In the genomic region with DNA sequence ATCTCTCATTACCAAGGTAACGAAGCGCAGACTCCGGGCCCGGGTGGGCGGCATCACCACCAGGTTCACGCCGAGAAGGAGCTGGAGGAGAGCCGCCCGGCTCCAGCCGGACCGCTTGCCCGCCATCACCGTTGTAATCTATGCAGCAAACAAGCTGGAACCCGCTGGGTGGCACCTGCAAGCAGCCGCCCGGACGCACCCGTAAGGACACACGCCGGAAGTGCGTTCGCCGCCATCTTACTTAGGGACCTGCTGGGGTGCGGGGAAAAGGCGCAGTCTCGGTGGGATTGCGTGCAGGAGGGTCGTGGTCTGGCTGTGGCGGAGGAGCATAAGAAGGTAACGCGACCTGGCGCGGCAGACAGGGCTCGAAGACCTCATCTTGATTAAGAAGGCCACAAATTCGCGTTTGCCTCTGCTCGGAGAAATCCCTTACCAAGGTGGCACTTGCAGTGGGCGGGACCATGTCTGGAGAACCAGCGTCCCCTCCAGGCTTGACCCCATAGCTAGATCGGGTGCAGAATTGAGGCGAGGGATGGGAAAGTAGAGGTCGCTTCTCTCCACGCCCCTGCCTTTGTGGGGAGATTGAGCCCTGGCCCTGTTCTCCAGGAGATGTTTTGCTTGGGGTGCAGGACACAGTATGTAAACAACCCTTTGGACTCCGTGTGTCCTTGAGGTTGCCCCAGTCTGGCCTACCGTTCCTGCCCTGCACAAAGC, we compare ENCODE assay signal across 8 cellular contexts. TPM values are rescaled to one million over a fixed set of nuclear protein-coding genes. Genes with fewer than 3 reads are reported as not detected.
DNase-seq lines count a peak whose midpoint lies in the region; FAIRE-seq and TF ChIP-seq lines count a peak whose summit lies in the region.

A gene with protein sequence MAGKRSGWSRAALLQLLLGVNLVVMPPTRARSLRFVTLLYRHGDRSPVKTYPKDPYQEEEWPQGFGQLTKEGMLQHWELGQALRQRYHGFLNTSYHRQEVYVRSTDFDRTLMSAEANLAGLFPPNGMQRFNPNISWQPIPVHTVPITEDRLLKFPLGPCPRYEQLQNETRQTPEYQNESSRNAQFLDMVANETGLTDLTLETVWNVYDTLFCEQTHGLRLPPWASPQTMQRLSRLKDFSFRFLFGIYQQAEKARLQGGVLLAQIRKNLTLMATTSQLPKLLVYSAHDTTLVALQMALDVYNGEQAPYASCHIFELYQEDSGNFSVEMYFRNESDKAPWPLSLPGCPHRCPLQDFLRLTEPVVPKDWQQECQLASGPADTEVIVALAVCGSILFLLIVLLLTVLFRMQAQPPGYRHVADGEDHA (minus strand): TSS at position 151 of the 714 bp plus-strand sequence. CDS start 25 bp downstream, at position 126.

- H3K36me3 Mint-ChIP-seq in Calu3 (ENCODE audit: insufficient read depth, unreplicated experiment), result peaks cover 14% of the 10 kb centered on the region

- H3K27ac Mint-ChIP-seq in Calu3 (ENCODE audit: unreplicated experiment), result peak within 1 kb of the TSS; percentile 98

- H4K20me1 ChIP-seq in endothelial cell of umbilical vein (replicated peaks; ENCODE audit: control insufficient read depth, extremely low read depth, insufficient read depth, low read length), result no peaks in the 10 kb centered on the region

- no peaks in the 10 kb centered on the region for H3K9me3 Mint-ChIP-seq in Calu3 (ENCODE audit: low read depth, unreplicated experiment)

- no peaks in the 10 kb centered on the region for H3K9me1 ChIP-seq in endothelial cell of umbilical vein (replicated peaks; ENCODE audit: control insufficient read depth, extremely low read depth, insufficient read depth, low read length)

- H3K4me2 ChIP-seq in endothelial cell of umbilical vein (ENCODE audit: insufficient read depth, low read length), result peak within 1 kb of the TSS; percentile 89

- peaks cover 3% of the 10 kb centered on the region for H3K4me1 ChIP-seq in NT2/D1 (ENCODE audit: insufficient read depth, insufficient read length)
- H3K4me1 ChIP-seq in endothelial cell of umbilical vein (ENCODE audit: control insufficient read depth, extremely low read depth, insufficient read depth, low read length), result peaks cover 13% of the 10 kb centered on the region
- H3K4me1 ChIP-seq in mononuclear cell (ENCODE audit: insufficient read depth, low read length), result peaks cover 26% of the 10 kb centered on the region

- peak; percentile 91 for FAIRE-seq in endothelial cell of umbilical vein (lab: Jason Lieb, UNC)

- dilution Hi-C loops in endothelial cell of umbilical vein (cut with MboI; ENCODE audit: extremely low pct_ligation_motif_present, low sequenced_read_pairs), result no loop called here

- peak within 1 kb of the TSS; percentile 98 for H3K4me3 Mint-ChIP-seq in Calu3 (ENCODE audit: low read depth, unreplicated experiment)

- DNase-seq in Calu3 (peak; percentile 88), GM20000 (ENCODE audit: low spot score) (peak; percentile 83), HS-5 (ENCODE audit: low read depth) (peak; percentile 52), NT2/D1 (ENCODE audit: low read depth, low spot score) (peak; percentile 89), endothelial cell of umbilical vein (ENCODE audit: low read depth, low spot score) (peak; percentile 88)
- peak; percentile 84 for DNase-seq in activated CD8-positive, alpha-beta memory T cell treated with anti-CD3 and anti-CD28 coated beads, Interleukin-2, amount 50 U/mL, for 4 hours
- peak; percentile 74 for DNase-seq in stimulated activated CD8-positive, alpha-beta memory T cell treated with anti-CD3 and anti-CD28 coated beads, Interleukin-4, amount 100 ng/mL, for 24 hours (ENCODE audit: low read depth)

- no peaks in the 10 kb centered on the region for H3K27me3 Mint-ChIP-seq in Calu3 (ENCODE audit: unreplicated experiment)

- BruUV-seq in Calu3 (replicated peaks; lab: Mats Ljungman, UMichigan) (TSS peak; percentile 56), endothelial cell of umbilical vein (replicated peaks; lab: Mats Ljungman, UMichigan) (TSS peak; percentile 79)

- no peaks in the 10 kb centered on the region for H3K9me3 ChIP-seq in NT2/D1 (ENCODE audit: insufficient read depth, low read length)
- no peaks in the 10 kb centered on the region for H3K9me3 ChIP-seq in endothelial cell of umbilical vein (replicated peaks; ENCODE audit: control insufficient read depth, insufficient read depth, low read length)
- H3K9me3 ChIP-seq in mononuclear cell (ENCODE audit: low read depth, low read length), result no peaks in the 10 kb centered on the region

- H3K4me3 ChIP-seq in NT2/D1 (ENCODE audit: insufficient read length, low read depth) (peak within 1 kb of the TSS; percentile 97), endothelial cell of umbilical vein (replicated peaks in 1 of 3; ENCODE audit: insufficient read depth in 1 of 3, low read depth in 1 of 3, low read length in 3 of 3) (peak within 1 kb of the TSS; percentile 50 to 74 (median 68)), mononuclear cell (ENCODE audit: low read length) (peak within 1 kb of the TSS; percentile 63)

- H3K9ac ChIP-seq in NT2/D1 (ENCODE audit: insufficient read length, low read depth) (peak within 1 kb of the TSS; percentile 98), endothelial cell of umbilical vein (replicated peaks; ENCODE audit: extremely low read depth, insufficient read depth, low read length) (peak within 1 kb of the TSS; percentile 76)

- H3K27me3 ChIP-seq in NT2/D1 (ENCODE audit: insufficient read depth, insufficient read length), result no peaks in the 10 kb centered on the region
- H3K27me3 ChIP-seq in endothelial cell of umbilical vein (ENCODE audit: control insufficient read depth in 2 of 2, insufficient read depth in 2 of 2, low read length in 2 of 2), result no peaks in the 10 kb centered on the region
- H3K27me3 ChIP-seq in mononuclear cell (ENCODE audit: insufficient read depth, low read length), result no peaks in the 10 kb centered on the region

- TF ChIP-seq POLR2A in endothelial cell of umbilical vein (IDR thresholded peaks at IDR 0.05; ENCODE audit: low read depth, low read length), result peak; percentile 92

- peak within 1 kb of the TSS; percentile 49 for H3K27ac ChIP-seq in endothelial cell of umbilical vein (ENCODE audit: insufficient read depth, low read depth, low read length)

- H2AFZ ChIP-seq in endothelial cell of umbilical vein (ENCODE audit: low read depth, low read length), result peak within 1 kb of the TSS; percentile 83

- H3K36me3 ChIP-seq in NT2/D1 (ENCODE audit: insufficient read depth, insufficient read length, low read length) (peaks cover 49% of the 10 kb centered on the region), endothelial cell of umbilical vein (ENCODE audit: control insufficient read depth in 2 of 2, extremely low read depth in 1 of 2, insufficient read depth in 2 of 2, low read length in 2 of 2) (peaks cover 0 to 14% of the 10 kb centered on the region in 2 experiments)

- intact Hi-C loops in Calu3 (cut with micrococcal nuclease; ENCODE audit: unreplicated experiment), result no loop called here
- intact Hi-C loops in endothelial cell of umbilical vein (cut with micrococcal nuclease), result loop anchor here (1.0 kb wide), 2 partner anchors 16 to 20 kb away; no protein-coding TSS in a partner anchor

- CTCF ChIA-PET in Calu3 (lab: Charles Lee) (interaction anchor here (1.0 to 2.5 kb wide), 6 partner anchors 9 to 69 kb away, joined by 3 to 10 read pairs (median 6); a partner anchor contains a TSS), endothelial cell of umbilical vein (lab: Charles Lee) (interaction anchor here (0.6 to 2.3 kb wide), 14 partner anchors 9 to 426 kb away, joined by 3 to 38 read pairs (median 4); a partner anchor contains a TSS)

- H3K79me2 ChIP-seq in endothelial cell of umbilical vein (ENCODE audit: control insufficient read depth, insufficient read depth, low read length), result peaks cover 8% of the 10 kb centered on the region

- no peaks in the 10 kb centered on the region for H3K4me1 Mint-ChIP-seq in Calu3 (ENCODE audit: low read depth, unreplicated experiment)

- TF ChIP-seq CTCF in Calu3 (IDR thresholded peaks at IDR 0.05; ENCODE audit: unreplicated experiment), result no peak
- TF ChIP-seq CTCF in GM20000 (IDR thresholded peaks at IDR 0.05; ENCODE audit: extremely low read depth, missing control alignments), result peak; percentile 38
- peak; percentile 7 to 34 for TF ChIP-seq CTCF in endothelial cell of umbilical vein (IDR thresholded peaks at IDR 0.05; ENCODE audit: extremely low read depth in 1 of 2, insufficient read depth in 1 of 2, low read depth in 1 of 2, low read length in 2 of 2)

- POLR2A ChIA-PET in endothelial cell of umbilical vein (lab: Charles Lee), result interaction anchor here (0.6 to 1.9 kb wide), 8 partner anchors 9 to 34 kb away, joined by 3 to 15 read pairs (median 3); a partner anchor contains a TSS

TF ChIP-seq in endothelial cell of umbilical vein, 7 proteins besides CTCF, POLR2A, EP300 and RAD21:
- TF ChIP-seq GATA2 (IDR thresholded peaks at IDR 0.05; ENCODE audit: insufficient read depth, insufficient read length, low read depth, low read length), result no peak
- TF ChIP-seq POLR2AphosphoS5 (IDR thresholded peaks at IDR 0.05; ENCODE audit: insufficient read depth, low read depth, low read length), result peak; percentile 92
- TF ChIP-seq, protein P1, sequence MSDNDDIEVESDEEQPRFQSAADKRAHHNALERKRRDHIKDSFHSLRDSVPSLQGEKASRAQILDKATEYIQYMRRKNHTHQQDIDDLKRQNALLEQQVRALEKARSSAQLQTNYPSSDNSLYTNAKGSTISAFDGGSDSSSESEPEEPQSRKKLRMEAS (IDR thresholded peaks at IDR 0.05; ENCODE audit: insufficient read depth, insufficient read length), result no peak
- TF ChIP-seq MYC (IDR thresholded peaks at IDR 0.05; ENCODE audit: low read depth, low read length), result no peak
- TF ChIP-seq FOS (IDR thresholded peaks at IDR 0.05; ENCODE audit: borderline replicate concordance, insufficient read depth, low read length), result no peak

RNA-seq across cellular contexts. Expression of the gene that starts here (rescaled TPM):
- total RNA-seq in Calu3 (2022) (23.5 and 30.6 TPM in 2 replicates), endothelial cell of umbilical vein (35.6 and 39.7 TPM in 2 replicates), mononuclear cell (9.2 TPM)
- 49.2 and 52.6 TPM in 2 replicates for polyA plus RNA-seq in endothelial cell of umbilical vein
- 32.4 and 38.2 TPM in 2 replicates for polyA plus RNA-seq in endothelial cell of umbilical vein (2011; cell fraction: cytosol; rRNA removed)
- 44.8 and 56.0 TPM in 2 replicates for polyA plus RNA-seq in endothelial cell of umbilical vein (2011; cell fraction: nucleus; rRNA removed)
- polyA plus RNA-seq in endothelial cell of umbilical vein (2012), result 22.8 and 24.6 TPM in 2 replicates
- polyA minus RNA-seq in endothelial cell of umbilical vein, result 36.5 and 42.3 TPM in 2 replicates
- 26.8 TPM for polyA minus RNA-seq in endothelial cell of umbilical vein (2011; cell fraction: cytosol; rRNA and poly(A)+ RNA removed)
- 23.0 and 23.4 TPM in 2 replicates for polyA minus RNA-seq in endothelial cell of umbilical vein (2011; cell fraction: nucleus; rRNA and poly(A)+ RNA removed)

Comparison
In these comparisons a context has a peak if more than half of its experiments do, and no peak if none do; other contexts are left out.
1. Peak in every context shown above with its lines: DNase-seq, H3K4me3 ChIP-seq and H3K27ac ChIP-seq.